ENCODE assay signal across 7 cellular contexts in the genomic region with DNA sequence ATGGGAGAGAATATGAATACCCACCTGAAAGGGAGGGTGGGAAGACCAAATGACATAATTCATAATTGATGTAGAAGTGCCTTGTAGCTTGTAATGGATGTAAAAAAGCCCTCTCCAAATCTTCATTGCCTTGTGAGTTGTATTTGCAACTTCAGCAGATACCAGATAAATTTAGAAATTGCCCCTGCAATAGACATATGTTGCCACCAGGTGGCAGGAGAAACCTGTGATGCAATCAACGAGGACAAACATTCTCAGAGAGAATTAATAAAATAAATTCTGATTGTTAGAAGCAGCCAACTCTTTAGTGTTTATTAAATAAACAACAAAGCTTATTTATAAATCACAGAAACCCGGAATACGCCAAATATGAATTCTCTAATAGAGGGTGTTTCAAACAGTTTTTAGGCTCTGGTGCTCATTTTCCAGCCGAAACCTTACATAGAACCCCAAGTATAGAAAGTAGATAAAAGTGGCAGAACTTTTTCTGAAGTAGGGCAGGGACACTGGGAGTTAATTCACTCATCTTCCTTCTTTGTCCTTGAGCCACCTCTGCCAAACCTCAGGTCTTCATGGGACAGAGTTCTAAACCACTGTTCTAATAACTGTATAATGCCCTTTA.
DNase-seq lines count a peak whose midpoint lies in the region; ATAC-seq, FAIRE-seq and TF ChIP-seq lines count a peak whose summit lies in the region.

No MANE protein-coding gene starts in this region.

- no peaks in the 10 kb centered on the region for H3K9me2 ChIP-seq in DOHH2 (replicated peaks; ENCODE audit: control insufficient read depth, low read length)

- H3K27me3 ChIP-seq in DOHH2 (ENCODE audit: control insufficient read depth, low read length) (no peaks in the 10 kb centered on the region), OCI-LY3 (ENCODE audit: low read depth, low read length) (no peaks in the 10 kb centered on the region)

- H3K4me2 ChIP-seq in DOHH2 (ENCODE audit: low read length), result no peak overlapping the region
- no peak overlapping the region for H3K4me2 ChIP-seq in OCI-LY3 (ENCODE audit: low read length)

- H3K4me3 ChIP-seq in DOHH2 (ENCODE audit: low read length) (no peak overlapping the region), OCI-LY3 (ENCODE audit: low read length) (no peak overlapping the region)

- no peak for ATAC-seq in T-helper 17 cell

- H3K36me3 Mint-ChIP-seq in endothelial cell (ENCODE audit: low read depth, unreplicated experiment) (no peaks in the 10 kb centered on the region), nephron progenitor cell (ENCODE audit: low read depth) (no peaks in the 10 kb centered on the region), T-helper 17 cell (ENCODE audit: low read depth) (peaks cover 2% of the 10 kb centered on the region)

- DNase-seq in H54 (ENCODE audit: insufficient read length, low spot score) (peak; percentile 20), endothelial cell (ENCODE audit: low spot score) (peak; percentile 38), nephron progenitor cell (peak; percentile 51), T-helper 17 cell (no peak), SKM-1 treated with dmso at 0.1 percent for 144 hours (lab: John Stamatoyannopoulos, UW; ENCODE audit: unreplicated experiment) (no peak)

- peaks cover 1% of the 10 kb centered on the region for H3K27me3 Mint-ChIP-seq in endothelial cell (ENCODE audit: unreplicated experiment)
- H3K27me3 Mint-ChIP-seq in nephron progenitor cell (ENCODE audit: low read depth, poor library complexity), result peaks cover 3% of the 10 kb centered on the region
- H3K27me3 Mint-ChIP-seq in T-helper 17 cell, result peaks cover 12% of the 10 kb centered on the region

- no peak for TF ChIP-seq POLR2A in H54 (IDR thresholded peaks at IDR 0.05; ENCODE audit: low read depth, low read length)

- H3K27ac Mint-ChIP-seq in endothelial cell (ENCODE audit: unreplicated experiment) (no peak overlapping the region), nephron progenitor cell (no peak overlapping the region), T-helper 17 cell (no peak overlapping the region)

- H3K27ac ChIP-seq in DOHH2 (ENCODE audit: low read depth, low read length), result no peak overlapping the region
- no peak overlapping the region for H3K27ac ChIP-seq in OCI-LY3 (ENCODE audit: low read length)

- H3F3A ChIP-seq in DOHH2 (ENCODE audit: control insufficient read depth, insufficient read depth), result no peaks in the 10 kb centered on the region

- H3K36me3 ChIP-seq in DOHH2 (ENCODE audit: control insufficient read depth, low read length) (no peaks in the 10 kb centered on the region), OCI-LY3 (replicated peaks; ENCODE audit: low read depth, low read length) (no peaks in the 10 kb centered on the region)

- H3K4me3 Mint-ChIP-seq in endothelial cell (ENCODE audit: unreplicated experiment) (no peak overlapping the region), nephron progenitor cell (no peak overlapping the region), T-helper 17 cell (no peak overlapping the region)

- FAIRE-seq in H54 (lab: Jason Lieb, UNC), result peak; percentile 70

- TF ChIP-seq CTCF in DOHH2 (IDR thresholded peaks at IDR 0.05; ENCODE audit: low read depth, low read length, poor library complexity, severe bottlenecking) (peak; percentile 93), OCI-LY3 (IDR thresholded peaks at IDR 0.05; ENCODE audit: low read depth, low read length) (peak; percentile 93), endothelial cell (IDR thresholded peaks at IDR 0.05; ENCODE audit: unreplicated experiment) (peak; percentile 99), nephron progenitor cell (IDR thresholded peaks at IDR 0.05) (peak; percentile 95)

- H3K9me3 ChIP-seq in DOHH2 (ENCODE audit: control insufficient read depth, insufficient read depth, low read length), result no peaks in the 10 kb centered on the region
- H3K9me3 ChIP-seq in OCI-LY3 (ENCODE audit: insufficient read depth, low read length), result no peaks in the 10 kb centered on the region
- no peaks in the 10 kb centered on the region for H3K9me3 ChIP-seq in T-helper 17 cell (ENCODE audit: control insufficient read depth, low read length, poor library complexity, severe bottlenecking)

- no peaks in the 10 kb centered on the region for H3K79me2 ChIP-seq in DOHH2 (ENCODE audit: control insufficient read depth, low read length)
- no peaks in the 10 kb centered on the region for H3K79me2 ChIP-seq in OCI-LY3 (ENCODE audit: low read length)

- H3K9ac ChIP-seq in OCI-LY3 (ENCODE audit: low read length), result no peak overlapping the region

- H3K4me1 Mint-ChIP-seq in endothelial cell (ENCODE audit: unreplicated experiment) (peaks cover 11% of the 10 kb centered on the region), nephron progenitor cell (peaks cover 6% of the 10 kb centered on the region), T-helper 17 cell (peaks cover 2% of the 10 kb centered on the region)

- H3K9me3 Mint-ChIP-seq in endothelial cell (ENCODE audit: unreplicated experiment) (no peaks in the 10 kb centered on the region), nephron progenitor cell (no peaks in the 10 kb centered on the region)

- no peaks in the 10 kb centered on the region for H3K4me1 ChIP-seq in DOHH2 (ENCODE audit: control insufficient read depth, low read length)
- no peaks in the 10 kb centered on the region for H3K4me1 ChIP-seq in OCI-LY3 (ENCODE audit: low read length)

- H2AFZ ChIP-seq in OCI-LY3 (ENCODE audit: low read depth, low read length), result no peak overlapping the region

- no peaks in the 10 kb centered on the region for H4K20me1 ChIP-seq in DOHH2 (ENCODE audit: control insufficient read depth, insufficient read depth, low read depth, low read length)
- no peaks in the 10 kb centered on the region for H4K20me1 ChIP-seq in OCI-LY3 (ENCODE audit: insufficient read depth, low read length)

Comparison
In these comparisons a context has a peak if more than half of its experiments do, and no peak if none do; other contexts are left out.
1. DNase-seq: peak in H54 (single experiment), endothelial cell (single experiment) and nephron progenitor cell (single experiment); none in T-helper 17 cell (0 of 3) and SKM-1 treated with dmso at 0.1 percent for 144 hours (single experiment).
2. Peak in every context shown above with its lines, with median percentiles within 50 percentile points of each other: CTCF ChIP-seq.